In the genomic region with DNA sequence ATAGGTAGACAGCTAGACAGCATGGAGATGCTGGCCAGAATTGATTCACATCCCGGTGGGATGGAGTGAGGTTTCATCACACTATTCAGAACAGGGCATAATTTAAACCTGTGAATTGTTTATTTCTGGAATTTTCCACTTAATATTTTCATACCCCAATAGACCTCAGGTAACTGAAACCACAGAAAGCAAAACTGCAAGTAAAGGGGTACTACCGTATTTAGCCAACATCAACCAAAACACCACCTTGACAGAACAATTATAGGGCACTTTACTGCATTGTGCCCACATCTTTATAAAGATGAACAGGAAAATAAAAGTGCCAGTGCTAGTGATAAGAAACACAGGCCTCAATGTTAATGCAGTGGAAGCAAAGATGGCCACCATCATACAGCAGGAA, we compare ENCODE assay signal across 14 cellular contexts. TPM values are rescaled to one million over a fixed set of nuclear protein-coding genes. Genes with fewer than 3 reads are reported as not detected.
DNase-seq lines count a peak whose midpoint lies in the region; TF ChIP-seq lines count a peak whose summit lies in the region.
"Had no signal": no experiment of that assay in that cellular context is flagged by ENCODE, and none has a peak within 500 bp of the region (broad histone marks: within the 10 kb centered on the region; RNA-seq: fewer than 3 reads in every experiment).

No MANE protein-coding gene starts in this region.

- H3K4me1 ChIP-seq in OCI-LY1 (ENCODE audit: insufficient read depth, low read length, severe bottlenecking) = peaks cover 62% of the 10 kb centered on the region
- peaks cover 9% of the 10 kb centered on the region for H3K4me1 ChIP-seq in prostate gland (replicated peaks)

- H3K27me3 Mint-ChIP-seq in activated CD4-positive, alpha-beta T cell treated with anti-CD3 and anti-CD28 coated beads, Interleukin-2, amount 10 ng/mL, durations not matched to agents 24 days and 14 days = no peaks in the 10 kb centered on the region
- H3K27me3 Mint-ChIP-seq in brain = no peaks in the 10 kb centered on the region

- TF ChIP-seq CTCF in OCI-LY1 (IDR thresholded peaks at IDR 0.05; ENCODE audit: low read length) = no peak
- TF ChIP-seq CTCF in brain (conservative IDR thresholded peaks at IDR 0.05) = no peak
- no peak for TF ChIP-seq CTCF in prostate gland (IDR thresholded peaks at IDR 0.05)

- peaks cover 55% of the 10 kb centered on the region for H3K4me1 Mint-ChIP-seq in activated CD4-positive, alpha-beta T cell treated with anti-CD3 and anti-CD28 coated beads, Interleukin-2, amount 10 ng/mL, durations not matched to agents 24 days and 14 days
- peaks cover 74% of the 10 kb centered on the region for H3K4me1 Mint-ChIP-seq in brain

- H3K9me2 ChIP-seq in OCI-LY1 (ENCODE audit: low read depth, low read length) = no peaks in the 10 kb centered on the region

- no peak overlapping the region for H3K9ac ChIP-seq in OCI-LY1 (ENCODE audit: low read length)

- peaks cover 67% of the 10 kb centered on the region for H3K36me3 ChIP-seq in OCI-LY1 (ENCODE audit: insufficient read depth, low read length)
- H3K36me3 ChIP-seq in prostate gland = no peaks in the 10 kb centered on the region

- peaks cover 33% of the 10 kb centered on the region for H3K36me3 Mint-ChIP-seq in activated CD4-positive, alpha-beta T cell treated with anti-CD3 and anti-CD28 coated beads, Interleukin-2, amount 10 ng/mL, durations not matched to agents 24 days and 14 days (ENCODE audit: low read depth)
- peaks cover 6% of the 10 kb centered on the region for H3K36me3 Mint-ChIP-seq in brain

- H3F3A ChIP-seq in OCI-LY1 (ENCODE audit: insufficient read depth, low read length) = no peaks in the 10 kb centered on the region

- H3K27ac ChIP-seq in OCI-LY1 (ENCODE audit: low read depth, low read length, poor library complexity, severe bottlenecking) (peak overlapping the region; percentile 53), prostate gland (peak overlapping the region; percentile 70 to 95)

- H3K27ac Mint-ChIP-seq in activated CD4-positive, alpha-beta T cell treated with anti-CD3 and anti-CD28 coated beads, Interleukin-2, amount 10 ng/mL, durations not matched to agents 24 days and 14 days = peak overlapping the region; percentile 61
- H3K27ac Mint-ChIP-seq in brain = peak overlapping the region in 3 of 5 experiments; percentile 68 to 88 (median 73)

- H2AFZ ChIP-seq in OCI-LY1 (ENCODE audit: low read length) = no peak overlapping the region

- H3K4me3 Mint-ChIP-seq in activated CD4-positive, alpha-beta T cell treated with anti-CD3 and anti-CD28 coated beads, Interleukin-2, amount 10 ng/mL, durations not matched to agents 24 days and 14 days = peak overlapping the region; percentile 21
- H3K4me3 Mint-ChIP-seq in brain = peak overlapping the region in 1 of 5 experiments; percentile 21

- H4K20me1 ChIP-seq in OCI-LY1 (ENCODE audit: insufficient read depth, low read length) = no peaks in the 10 kb centered on the region

- H3K9me3 ChIP-seq in OCI-LY1 (ENCODE audit: low read length) (peaks cover 6% of the 10 kb centered on the region; the same call in 1 of the 2 replicates), prostate gland (no peaks in the 10 kb centered on the region)

- H3K79me2 ChIP-seq in OCI-LY1 (ENCODE audit: insufficient read depth, low read length) = peaks cover 98% of the 10 kb centered on the region

- peak overlapping the region; percentile 5; the same call in 1 of the 2 replicates for H3K4me2 ChIP-seq in OCI-LY1 (ENCODE audit: low read length)

- intact Hi-C loops in activated CD4-positive, alpha-beta T cell treated with anti-CD3 and anti-CD28 coated beads, Interleukin-2, amount 10 ng/mL, durations not matched to agents 24 days and 14 days (cut with micrococcal nuclease) = no loop called here
- intact Hi-C loops in prostate gland (cut with DNase I) = no loop called here

- WGBS in prostate gland = 85% methylated on average over 2 of the region's 2 CpGs

- DNase-seq in activated CD4-positive, alpha-beta T cell treated with anti-CD3 and anti-CD28 coated beads, Interleukin-2, amount 10 ng/mL, durations not matched to agents 24 days and 14 days = no peak
- DNase-seq in activated CD4-positive, alpha-beta T cell treated with anti-CD3 and anti-CD28 coated beads, Interleukin-2, amount 50 U/mL, for 48 hours = no peak
- DNase-seq in prostate gland (ENCODE audit: low spot score) = no peak
- DNase-seq in NCI-H82 treated with DMSO at 0.1 percent for 48 hours (lab: John Stamatoyannopoulos, UW; ENCODE audit: unreplicated experiment) = no peak
- DNase-seq in NCI-H146 (lab: John Stamatoyannopoulos, UW) = no peak
- no peak for DNase-seq in GOT3 (lab: John Stamatoyannopoulos, UW)
- DNase-seq: activated gamma-delta T cell treated with Interleukin-2 at 50 U/mL for 16 hours; dermis blood vessel endothelial cell; NCI-H1930; occipital lobe; OCI-M1; stimulated activated CD4-positive, alpha-beta T cell treated with anti-CD3 and anti-CD28 coated beads, Interleukin-1b, Interleukin-23, amount 100 ng/mL, for 48 hours had no signal

- TF ChIP-seq POLR2A in prostate gland (IDR thresholded peaks at IDR 0.05) = no peak

- H3K27me3 ChIP-seq in OCI-LY1 (ENCODE audit: insufficient read depth, low read length) (no peaks in the 10 kb centered on the region), prostate gland (replicated peaks; ENCODE audit: insufficient read depth) (no peaks in the 10 kb centered on the region)

- H3K9me3 Mint-ChIP-seq in activated CD4-positive, alpha-beta T cell treated with anti-CD3 and anti-CD28 coated beads, Interleukin-2, amount 10 ng/mL, durations not matched to agents 24 days and 14 days = no peaks in the 10 kb centered on the region
- H3K9me3 Mint-ChIP-seq in brain = peaks cover 0 to 7% (median 3%) of the 10 kb centered on the region in 5 experiments

- H3K4me3 ChIP-seq in OCI-LY1 (ENCODE audit: low read depth, low read length, poor library complexity, severe bottlenecking) = no peak overlapping the region
- H3K4me3 ChIP-seq in prostate gland = no peak overlapping the region

RNA-seq across cellular contexts. Expression of a gene that starts 7.5 kb away (rescaled TPM):
- 19.2 and 21.3 TPM in 2 replicates for total RNA-seq in activated CD4-positive, alpha-beta T cell treated with anti-CD3 and anti-CD28 coated beads, Interleukin-2, amount 10 ng/mL, durations not matched to agents 24 days and 14 days
- 9.8 TPM for polyA plus RNA-seq in brain (ENCODE audit: insufficient read depth, low read depth, low replicate concordance)
- total RNA-seq in prostate gland = 100 to 1,000 TPM; 127 to 205 TPM
